In genomic region chr12:52125499-52125900, GRCh38 we compare ENCODE assay signal across 1 cellular context.
TF ChIP-seq lines count a peak whose summit lies in the region.

No MANE protein-coding gene starts in this region.

TF ChIP-seq in GM23338, 12 proteins besides CTCF, POLR2A, EP300 and RAD21:
- TF ChIP-seq ZNF462 (CRISPR knock-in tag; IDR thresholded peaks at IDR 0.05) (peak; percentile 83), POLR2AphosphoS5 (IDR thresholded peaks at IDR 0.05; ENCODE audit: low read depth) (peak; percentile 76), ETS1 (IDR thresholded peaks at IDR 0.05) (no peak; the same call in 1 of the 2 replicates)
